8 cellular contexts compared by ENCODE assay signal in the genomic region with DNA sequence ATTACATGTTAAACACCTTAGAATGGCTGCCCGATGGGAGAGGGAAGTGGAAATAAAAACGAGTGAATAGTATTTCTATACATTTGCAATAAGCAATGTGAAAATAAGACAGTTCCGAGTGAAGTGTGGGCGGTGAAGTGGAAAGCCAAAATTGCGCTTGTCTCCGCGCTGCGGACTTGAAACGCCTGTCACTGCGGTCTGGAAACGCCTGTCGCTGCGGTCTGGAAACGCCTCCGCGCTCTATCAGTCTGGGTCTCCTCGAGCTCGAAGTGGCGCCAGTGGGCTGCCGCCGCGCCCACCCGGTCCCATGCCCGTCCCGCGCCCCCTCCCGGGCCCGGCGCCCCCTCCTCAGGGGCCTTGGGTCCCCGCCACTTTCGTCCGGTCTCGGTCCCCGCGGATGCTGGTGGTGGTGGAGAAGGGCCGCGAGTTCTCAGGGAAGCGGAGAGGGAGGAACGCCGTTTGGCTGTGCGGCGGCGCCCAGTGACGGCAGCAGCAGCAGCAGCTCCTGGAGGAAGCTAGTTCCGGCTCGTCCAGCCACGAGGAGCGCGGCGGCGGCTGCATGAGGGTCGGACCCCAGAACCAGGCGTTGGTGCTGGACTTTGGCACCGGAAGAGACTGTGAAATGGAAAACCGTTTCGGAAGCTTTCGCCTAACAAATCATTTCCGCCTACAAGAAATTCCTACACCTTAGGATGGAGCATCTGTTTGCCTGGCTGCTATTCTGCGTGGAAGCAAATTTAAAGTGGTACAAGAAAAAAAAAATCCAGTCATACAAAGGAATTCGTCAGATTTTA. TPM values are rescaled to one million over a fixed set of nuclear protein-coding genes. Genes with fewer than 3 reads are reported as not detected.
DNase-seq lines count a peak whose midpoint lies in the region; FAIRE-seq and TF ChIP-seq lines count a peak whose summit lies in the region.

No MANE protein-coding gene starts in this region.

- peak; percentile 9 for FAIRE-seq in GM18507 (lab: Jason Lieb, UNC)

- H3K9me3 ChIP-seq in neural cell (ENCODE audit: low read length) = no peaks in the 10 kb centered on the region

- H3K4me2 ChIP-seq in neural cell (ENCODE audit: low read length) = peak overlapping the region; percentile 95

- peak; percentile 62 for TF ChIP-seq POLR2A in Raji (IDR thresholded peaks at IDR 0.05; ENCODE audit: insufficient read depth, low read depth, low read length)

- no peaks in the 10 kb centered on the region for H3K36me3 ChIP-seq in neural cell (ENCODE audit: insufficient read depth, low read length)

- no peaks in the 10 kb centered on the region for H3K9me2 ChIP-seq in neural cell (ENCODE audit: insufficient read depth, low read length)

- no peak for TF ChIP-seq EP300 in neural cell (conservative IDR thresholded peaks at IDR 0.05; ENCODE audit: poor library complexity, severe bottlenecking)

- H3K79me2 ChIP-seq in neural cell (replicated peaks; ENCODE audit: insufficient read depth, low read length) = no peaks in the 10 kb centered on the region

- no peak for TF ChIP-seq RAD21 in neural cell (conservative IDR thresholded peaks at IDR 0.05)

- H2AFZ ChIP-seq in neural cell (ENCODE audit: low read depth, low read length) = peak overlapping the region; percentile 53

- H3K27ac ChIP-seq in neural cell (ENCODE audit: low read length) = peak overlapping the region; percentile 54
- H3K27ac ChIP-seq in substantia nigra (ENCODE audit: low read depth, low read length, poor library complexity, severe bottlenecking) = peak overlapping the region; percentile 38

- TF ChIP-seq CTCF in LNCaP clone FGC (IDR thresholded peaks at IDR 0.05; ENCODE audit: control insufficient read depth, extremely low read depth, insufficient read depth) = no peak
- no peak for TF ChIP-seq CTCF in neural cell (IDR thresholded peaks at IDR 0.05; ENCODE audit: poor library complexity, severe bottlenecking)

- DNase-seq in 8988T (peak; percentile 37), GM18507 (ENCODE audit: extremely low spot score, insufficient read length, low read depth) (no peak), LNCaP clone FGC (ENCODE audit: low read depth) (peak; percentile 55), foreskin melanocyte (peak; percentile 54), substantia nigra (lab: John Stamatoyannopoulos, UW) (peak in 37 of 49 donors; percentile 7 to 83 (median 47))
- peak in 3 of 4 experiments; percentile 3 to 30 (median 15) for DNase-seq in activated naive CD4-positive, alpha-beta T cell (lab: John Stamatoyannopoulos, UW)

- peak overlapping the region; percentile 78 for H3K9ac ChIP-seq in neural cell (ENCODE audit: low read length)

- H3F3A ChIP-seq in neural cell (ENCODE audit: insufficient read depth, low read length, poor library complexity, severe bottlenecking) = peaks cover 3% of the 10 kb centered on the region

- H3K27me3 ChIP-seq in neural cell (ENCODE audit: insufficient read depth, low read depth, low read length) = peaks cover 27% of the 10 kb centered on the region

- H4K20me1 ChIP-seq in neural cell (ENCODE audit: insufficient read depth) = no peaks in the 10 kb centered on the region

- H3K4me3 ChIP-seq in LNCaP clone FGC (ENCODE audit: low read depth, low read length) (peak overlapping the region; percentile 64), neural cell (ENCODE audit: low read length) (peak overlapping the region; percentile 81)

TF ChIP-seq in neural cell, 6 proteins besides CTCF, POLR2A, EP300 and RAD21:
- TF ChIP-seq MXI1 (conservative IDR thresholded peaks at IDR 0.05; ENCODE audit: poor library complexity, severe bottlenecking) (peak; percentile 82), POLR2AphosphoS5 (IDR thresholded peaks at IDR 0.05) (peak; percentile 66), SMC3 (conservative IDR thresholded peaks at IDR 0.05; ENCODE audit: poor library complexity) (peak; percentile 27), REST (IDR thresholded peaks at IDR 0.05; ENCODE audit: borderline replicate concordance) (no peak)

RNA-seq across cellular contexts. Expression of gene NCR3LG1, which starts 1.8 kb away (rescaled TPM):
- polyA plus RNA-seq in neural cell = 2.1 and 3.1 TPM in 2 replicates
- polyA minus RNA-seq in neural cell = 10.0 and 12.3 TPM in 2 replicates

RNA-seq across cellular contexts. Expression of gene KCNJ11, which starts 35.0 kb away (rescaled TPM):
- polyA plus RNA-seq in neural cell = 8.0 and 10.6 TPM in 2 replicates
- 11.1 and 14.1 TPM in 2 replicates for polyA minus RNA-seq in neural cell
